ENCODE assay signal across 1 cellular context in genomic region chr1:11804666-11805453, GRCh38.
TF ChIP-seq lines count a peak whose summit lies in the region.

No MANE protein-coding gene starts in this region.

TF ChIP-seq in K562, 482 proteins besides CTCF, POLR2A, EP300 and RAD21 (continued from another document):
- TF ChIP-seq ZHX1 (conservative IDR thresholded peaks at IDR 0.05; ENCODE audit: low read length) (no peak), ZNF232 (CRISPR knock-in tag; IDR thresholded peaks at IDR 0.05) (no peak), NRF1 (conservative IDR thresholded peaks at IDR 0.05 in 1 of 2, IDR thresholded peaks at IDR 0.05 in 1 of 2) (no peak), FOXP4 (CRISPR knock-in tag; IDR thresholded peaks at IDR 0.05; ENCODE audit: borderline replicate concordance) (peak; percentile 13; the same call in 1 of the 2 replicates), PCBP2 (IDR thresholded peaks at IDR 0.05; ENCODE audit: low read depth, low read length, poor library complexity, severe bottlenecking) (no peak), HNRNPK (IDR thresholded peaks at IDR 0.05; ENCODE audit: low read depth, low read length, poor library complexity, severe bottlenecking) (no peak), NFRKB (IDR thresholded peaks at IDR 0.05; ENCODE audit: low read depth) (peak; percentile 86), ATF1 (CRISPR knock-in tag; IDR thresholded peaks at IDR 0.05) (no peak), ATF1 (tag; IDR thresholded peaks at IDR 0.05) (no peak), ZNF57 (CRISPR knock-in tag; IDR thresholded peaks at IDR 0.05) (no peak), RBM34 (IDR thresholded peaks at IDR 0.05; ENCODE audit: borderline replicate concordance, insufficient read depth, low read length) (no peak), XRCC4 (IDR thresholded peaks at IDR 0.05; ENCODE audit: extremely low read depth, insufficient read depth, insufficient read length) (no peak), DMBX1 (CRISPR knock-in tag; IDR thresholded peaks at IDR 0.05; ENCODE audit: borderline replicate concordance) (peak; percentile 18; the same call in 1 of the 2 replicates), PHB (CRISPR knock-in tag; IDR thresholded peaks at IDR 0.05) (0 out of 2 replicates have a peak, but pooled peaks have one; percentile 19), FOXP1 (CRISPR knock-in tag; IDR thresholded peaks at IDR 0.05) (no peak), KLF1 (tag; IDR thresholded peaks at IDR 0.05) (no peak), ETV1 (tag; conservative IDR thresholded peaks at IDR 0.05; ENCODE audit: low read depth) (no peak), UBTF (IDR thresholded peaks at IDR 0.05; ENCODE audit: borderline replicate concordance in 1 of 2, low read depth in 2 of 2, low read length in 2 of 2) (no peak), ZFP91 (CRISPR knock-in tag; IDR thresholded peaks at IDR 0.05) (no peak), ZNF347 (CRISPR knock-in tag; IDR thresholded peaks at IDR 0.05; ENCODE audit: low read depth) (no peak), MLX (CRISPR knock-in tag; conservative IDR thresholded peaks at IDR 0.05) (no peak), ZNF175 (CRISPR knock-in tag; IDR thresholded peaks at IDR 0.05; ENCODE audit: low read depth) (peak; percentile 2; the same call in 1 of the 2 replicates), HSF4 (CRISPR knock-in tag; IDR thresholded peaks at IDR 0.05; ENCODE audit: borderline replicate concordance) (peak; percentile 6; the same call in 1 of the 2 replicates), SIN3B (IDR thresholded peaks at IDR 0.05; ENCODE audit: low read depth) (no peak), SREBF1 (IDR thresholded peaks at IDR 0.05; ENCODE audit: borderline replicate concordance, low read depth, low read length) (no peak), SMARCA4 (IDR thresholded peaks at IDR 0.05) (no peak; the same call in 1 of the 2 replicates), TAF15 (IDR thresholded peaks at IDR 0.05; ENCODE audit: low read depth, low read length) (no peak)
